In genomic region chr19:13022859-13023636, GRCh38 we compare ENCODE assay signal across 1 cellular context.
A peak's percentile ranks its signal among the peaks of the same experiment; 100 is the strongest.
TF ChIP-seq lines count a peak whose summit lies in the region.

No MANE protein-coding gene starts in this region.

TF ChIP-seq in HEK293, 187 proteins besides CTCF, POLR2A, EP300 and RAD21 (continued from another document and continues in another):
- TF ChIP-seq ZNF148 (tag by site-specific recombination; IDR thresholded peaks at IDR 0.05; ENCODE audit: borderline replicate concordance), result no peak
- TF ChIP-seq BCL11B (tag by site-specific recombination; IDR thresholded peaks at IDR 0.05; ENCODE audit: low read depth), result no peak
- TF ChIP-seq ZBTB17 (tag by site-specific recombination; IDR thresholded peaks at IDR 0.05), result peak; percentile 87
- no peak for TF ChIP-seq ZNF350 (tag by site-specific recombination; IDR thresholded peaks at IDR 0.05)
- TF ChIP-seq ZNF366 (tag by site-specific recombination; conservative IDR thresholded peaks at IDR 0.05), result peak; percentile 76; the same call in 1 of the 2 replicates
- no peak for TF ChIP-seq ZNF670 (tag by site-specific recombination; IDR thresholded peaks at IDR 0.05; ENCODE audit: low read depth)
- TF ChIP-seq ZNF157 (tag by site-specific recombination; IDR thresholded peaks at IDR 0.05), result no peak
- no peak for TF ChIP-seq ZNF488 (tag by site-specific recombination; IDR thresholded peaks at IDR 0.05)
- TF ChIP-seq ZNF202 (tag by site-specific recombination; IDR thresholded peaks at IDR 0.05; ENCODE audit: borderline replicate concordance), result no peak
- no peak for TF ChIP-seq GLIS2 (tag by site-specific recombination; IDR thresholded peaks at IDR 0.05)
- TF ChIP-seq ZNF174 (tag by site-specific recombination; IDR thresholded peaks at IDR 0.05), result no peak
- no peak for TF ChIP-seq ZNF248 (tag by site-specific recombination; IDR thresholded peaks at IDR 0.05)
- 0 out of 2 replicates have a peak, but pooled peaks have one; percentile 15 for TF ChIP-seq ZNF10 (tag by site-specific recombination; IDR thresholded peaks at IDR 0.05)
- TF ChIP-seq ZFP41 (tag by site-specific recombination; IDR thresholded peaks at IDR 0.05; ENCODE audit: borderline replicate concordance), result no peak
- TF ChIP-seq ZNF596 (tag by site-specific recombination; IDR thresholded peaks at IDR 0.05), result peak; percentile 99
- no peak for TF ChIP-seq ZNF624 (tag by site-specific recombination; IDR thresholded peaks at IDR 0.05)
- TF ChIP-seq PATZ1 (tag by site-specific recombination; IDR thresholded peaks at IDR 0.05), result peak; percentile 81
- TF ChIP-seq ZNF146 (tag by site-specific recombination; IDR thresholded peaks at IDR 0.05), result no peak
- TF ChIP-seq ZSCAN16 (tag by site-specific recombination; IDR thresholded peaks at IDR 0.05), result no peak
- TF ChIP-seq ZNF837 (tag by site-specific recombination; IDR thresholded peaks at IDR 0.05), result no peak
- no peak for TF ChIP-seq HOXC10 (CRISPR knock-in tag; IDR thresholded peaks at IDR 0.05)
- TF ChIP-seq ZNF426 (tag by site-specific recombination; IDR thresholded peaks at IDR 0.05), result no peak
- no peak for TF ChIP-seq ZNF629 (tag by site-specific recombination; IDR thresholded peaks at IDR 0.05)
- no peak for TF ChIP-seq ZNF292 (tag by site-specific recombination; IDR thresholded peaks at IDR 0.05; ENCODE audit: borderline replicate concordance, low read depth)
- peak; percentile 54 for TF ChIP-seq KLF1 (tag by site-specific recombination; IDR thresholded peaks at IDR 0.05)
- TF ChIP-seq KLF10 (tag by site-specific recombination; IDR thresholded peaks at IDR 0.05), result no peak
- no peak for TF ChIP-seq ZNF433 (tag by site-specific recombination; IDR thresholded peaks at IDR 0.05; ENCODE audit: low read depth)
- no peak for TF ChIP-seq ZNF610 (tag by site-specific recombination; IDR thresholded peaks at IDR 0.05; ENCODE audit: borderline replicate concordance)
- no peak for TF ChIP-seq TSHZ1 (tag by site-specific recombination; IDR thresholded peaks at IDR 0.05; ENCODE audit: borderline replicate concordance)
- no peak for TF ChIP-seq ZNF792 (tag by site-specific recombination; IDR thresholded peaks at IDR 0.05)
- no peak for TF ChIP-seq ZNF239 (tag by site-specific recombination; IDR thresholded peaks at IDR 0.05)
- peak; percentile 66 for TF ChIP-seq PRDM10 (tag by site-specific recombination; IDR thresholded peaks at IDR 0.05)
- TF ChIP-seq ZNF2 (tag by site-specific recombination; IDR thresholded peaks at IDR 0.05), result 0 out of 2 replicates have a peak, but pooled peaks have one; percentile 44
- TF ChIP-seq ZSCAN4 (tag by site-specific recombination; IDR thresholded peaks at IDR 0.05), result peak; percentile 35; the same call in 1 of the 2 replicates
- no peak for TF ChIP-seq SCRT2 (tag by site-specific recombination; IDR thresholded peaks at IDR 0.05)
- no peak for TF ChIP-seq ZNF530 (tag by site-specific recombination; IDR thresholded peaks at IDR 0.05; ENCODE audit: low read depth)
- 0 out of 2 replicates have a peak, but pooled peaks have one; percentile 23 for TF ChIP-seq ZNF324 (tag by site-specific recombination; IDR thresholded peaks at IDR 0.05)
- TF ChIP-seq ZNF639 (tag by site-specific recombination; IDR thresholded peaks at IDR 0.05), result no peak
- no peak; the same call in 1 of the 2 replicates for TF ChIP-seq INSM2 (tag by site-specific recombination; IDR thresholded peaks at IDR 0.05)
- no peak for TF ChIP-seq ZNF555 (tag by site-specific recombination; conservative IDR thresholded peaks at IDR 0.05)
- TF ChIP-seq WT1 (tag by site-specific recombination; IDR thresholded peaks at IDR 0.05), result no peak
- peak; percentile 57; the same call in 1 of the 2 replicates for TF ChIP-seq ZNF561 (tag by site-specific recombination; IDR thresholded peaks at IDR 0.05; ENCODE audit: borderline replicate concordance)
- TF ChIP-seq ATF2 (tag by site-specific recombination; IDR thresholded peaks at IDR 0.05; ENCODE audit: low read depth), result no peak
- TF ChIP-seq KLF9 (tag by site-specific recombination; IDR thresholded peaks at IDR 0.05; ENCODE audit: low read depth), result no peak
